11 cellular contexts compared by ENCODE assay signal in genomic region chr5:73298251-73299016, GRCh38.
DNase-seq lines count a peak whose midpoint lies in the region; ATAC-seq, FAIRE-seq and TF ChIP-seq lines count a peak whose summit lies in the region.
"Had no signal": no experiment of that assay in that cellular context is flagged by ENCODE, and none has a peak within 500 bp of the region (broad histone marks: within the 10 kb centered on the region; RNA-seq: fewer than 3 reads in every experiment).

No MANE protein-coding gene starts in this region.

- H3K27me3 Mint-ChIP-seq in HFFc6 (ENCODE audit: insufficient read depth), result peaks cover 28% of the 10 kb centered on the region

- no peaks in the 10 kb centered on the region; the same call in 1 of the 2 replicates for H3K9me3 Mint-ChIP-seq in HFFc6

- TF ChIP-seq CTCF in AG10803 (conservative IDR thresholded peaks at IDR 0.05; ENCODE audit: low read length), result no peak
- TF ChIP-seq CTCF in HFFc6 (IDR thresholded peaks at IDR 0.05), result no peak
- no peak for TF ChIP-seq CTCF in endothelial cell of umbilical vein (IDR thresholded peaks at IDR 0.05; ENCODE audit: extremely low read depth in 1 of 2, insufficient read depth in 1 of 2, low read depth in 1 of 2, low read length in 2 of 2)
- no peak for TF ChIP-seq CTCF in osteoblast (IDR thresholded peaks at IDR 0.05; ENCODE audit: extremely low read depth, low read depth, low read length)

- peak overlapping the region; percentile 81 for H3K4me3 Mint-ChIP-seq in HFFc6

- H3K4me1 Mint-ChIP-seq in HFFc6 (ENCODE audit: low read depth), result peaks cover 41% of the 10 kb centered on the region

- dilution Hi-C loops in endothelial cell of umbilical vein (cut with MboI; ENCODE audit: extremely low pct_ligation_motif_present, low sequenced_read_pairs), result no loop called here

- H3K9me1 ChIP-seq in endothelial cell of umbilical vein (replicated peaks; ENCODE audit: control insufficient read depth, extremely low read depth, insufficient read depth, low read length), result no peaks in the 10 kb centered on the region

- no peak overlapping the region for H2AFZ ChIP-seq in endothelial cell of umbilical vein (ENCODE audit: low read depth, low read length)
- H2AFZ ChIP-seq in osteoblast (ENCODE audit: low read length), result peak overlapping the region; percentile 81

- FAIRE-seq in endothelial cell of umbilical vein (lab: Jason Lieb, UNC), result no peak

- no peak overlapping the region for H3K9ac ChIP-seq in endothelial cell of umbilical vein (replicated peaks; ENCODE audit: extremely low read depth, insufficient read depth, low read length)

- POLR2A ChIA-PET in endothelial cell of umbilical vein (lab: Charles Lee), result no interaction called here

- H3K36me3 ChIP-seq in endothelial cell of umbilical vein (ENCODE audit: control insufficient read depth in 2 of 2, extremely low read depth in 1 of 2, insufficient read depth in 2 of 2, low read length in 2 of 2) (no peaks in the 10 kb centered on the region), osteoblast (ENCODE audit: insufficient read depth, low read length) (no peaks in the 10 kb centered on the region)

- DNase-seq in AG10803 (ENCODE audit: low read depth) (no peak), HFFc6 (no peak), endothelial cell of umbilical vein (ENCODE audit: low read depth, low spot score) (no peak), osteoblast (ENCODE audit: insufficient read length, low spot score, missing footprints) (no peak), NOMO-1 (lab: John Stamatoyannopoulos, UW; ENCODE audit: unreplicated experiment in 2 of 2) (no peak), left cardiac atrium (no peak), GOT3 (lab: John Stamatoyannopoulos, UW) (no peak)
- DNase-seq: MV-4-11, NCI-H774, T-helper 9 cell had no signal

- H3K27ac Mint-ChIP-seq in HFFc6, result no peak overlapping the region

- H3K9me3 ChIP-seq in endothelial cell of umbilical vein (replicated peaks; ENCODE audit: control insufficient read depth, insufficient read depth, low read length) (no peaks in the 10 kb centered on the region), osteoblast (ENCODE audit: low read depth, low read length) (no peaks in the 10 kb centered on the region)

- CTCF ChIA-PET in endothelial cell of umbilical vein (lab: Charles Lee), result interaction anchor here (0.7 to 2.9 kb wide), 8 partner anchors 57 to 156 kb away, joined by 3 to 19 read pairs (median 4); no protein-coding TSS in a partner anchor

- H3K4me1 ChIP-seq in endothelial cell of umbilical vein (ENCODE audit: control insufficient read depth, extremely low read depth, insufficient read depth, low read length), result no peaks in the 10 kb centered on the region
- H3K4me1 ChIP-seq in osteoblast (ENCODE audit: insufficient read depth, low read length), result peaks cover 11% of the 10 kb centered on the region

- H4K20me1 ChIP-seq in endothelial cell of umbilical vein (replicated peaks; ENCODE audit: control insufficient read depth, extremely low read depth, insufficient read depth, low read length) (no peaks in the 10 kb centered on the region), osteoblast (ENCODE audit: insufficient read depth, low read length) (no peaks in the 10 kb centered on the region)

- intact Hi-C loops in endothelial cell of umbilical vein (cut with micrococcal nuclease), result loop anchor here (5.0 kb wide), 1 partner anchor 66 kb away; no protein-coding TSS in a partner anchor
- intact Hi-C loops in left cardiac atrium (cut with DNase I), result no loop called here

- TF ChIP-seq POLR2A in endothelial cell of umbilical vein (IDR thresholded peaks at IDR 0.05; ENCODE audit: low read depth, low read length), result no peak

- peaks cover 90 to 95% of the 10 kb centered on the region in 2 experiments for H3K27me3 ChIP-seq in endothelial cell of umbilical vein (ENCODE audit: control insufficient read depth in 2 of 2, insufficient read depth in 2 of 2, low read length in 2 of 2)
- H3K27me3 ChIP-seq in osteoblast (ENCODE audit: insufficient read depth, low read length), result peaks cover 19% of the 10 kb centered on the region

- H3K79me2 ChIP-seq in endothelial cell of umbilical vein (ENCODE audit: control insufficient read depth, insufficient read depth, low read length), result no peaks in the 10 kb centered on the region
- no peaks in the 10 kb centered on the region for H3K79me2 ChIP-seq in osteoblast (ENCODE audit: insufficient read depth, low read length)

- 0 out of 2 replicates have a peak, but pooled peaks cover 5% of the 10 kb centered on the region for H3K36me3 Mint-ChIP-seq in HFFc6 (ENCODE audit: low read depth)

- H3K4me3 ChIP-seq in AG10803 (ENCODE audit: low read length), result peak overlapping the region; percentile 30
- H3K4me3 ChIP-seq in endothelial cell of umbilical vein (replicated peaks in 1 of 3; ENCODE audit: insufficient read depth in 1 of 3, low read depth in 1 of 3, low read length in 3 of 3), result no peak overlapping the region
- H3K4me3 ChIP-seq in osteoblast (ENCODE audit: insufficient read depth, low read length), result peak overlapping the region; percentile 65

- H3K4me2 ChIP-seq in endothelial cell of umbilical vein (ENCODE audit: insufficient read depth, low read length), result no peak overlapping the region
- peak overlapping the region; percentile 85 for H3K4me2 ChIP-seq in osteoblast (ENCODE audit: insufficient read depth, low read length)

- no TSS peak for BruUV-seq in endothelial cell of umbilical vein (replicated peaks; lab: Mats Ljungman, UMichigan)

- H3K27ac ChIP-seq in endothelial cell of umbilical vein (ENCODE audit: insufficient read depth, low read depth, low read length), result no peak overlapping the region
- H3K27ac ChIP-seq in osteoblast (ENCODE audit: low read depth, low read length), result no peak overlapping the region

- ATAC-seq in GM19397 (IDR thresholded peaks at IDR 0.05; ENCODE audit: unreplicated experiment), result no peak
- no peak for ATAC-seq in left cardiac atrium

TF ChIP-seq in endothelial cell of umbilical vein, 7 proteins besides CTCF, POLR2A, EP300 and RAD21:
- no peak for TF ChIP-seq POLR2AphosphoS5 (IDR thresholded peaks at IDR 0.05; ENCODE audit: insufficient read depth, low read depth, low read length)
- peak; percentile 92 for TF ChIP-seq EZH2 (IDR thresholded peaks at IDR 0.05; ENCODE audit: borderline replicate concordance, low read depth, low read length, severe bottlenecking)
- no peak for TF ChIP-seq FOS (IDR thresholded peaks at IDR 0.05; ENCODE audit: borderline replicate concordance, insufficient read depth, low read length)

Comparison
In these comparisons a context has a peak if more than half of its experiments do, and no peak if none do; other contexts are left out.
1. H3K4me3 ChIP-seq: peak in AG10803 (single experiment) and osteoblast (single experiment); none in endothelial cell of umbilical vein (0 of 3).